ENCODE assay signal across 34 cellular contexts in the genomic region with DNA sequence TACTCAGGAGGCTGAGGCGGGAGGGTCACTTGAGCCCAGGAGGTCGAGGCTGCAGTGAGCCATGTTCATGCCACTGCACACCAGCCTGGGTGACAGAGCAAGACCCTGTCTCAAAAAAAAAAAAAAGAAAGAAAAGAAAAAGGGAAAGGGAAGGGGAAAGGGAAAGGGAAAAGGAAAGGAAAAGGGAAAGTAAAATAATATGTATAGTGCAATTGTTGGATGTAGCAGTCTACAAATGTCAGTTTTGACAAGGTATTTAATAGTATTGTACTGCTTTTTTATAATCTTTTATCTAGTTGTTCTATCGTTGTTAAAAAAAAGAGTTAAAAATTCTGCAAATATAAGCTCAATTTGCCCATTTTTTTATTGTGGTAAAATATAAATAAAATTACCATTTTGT.
DNase-seq lines count a peak whose midpoint lies in the region; ATAC-seq, FAIRE-seq and TF ChIP-seq lines count a peak whose summit lies in the region.
"Had no signal": no experiment of that assay in that cellular context is flagged by ENCODE, and none has a peak within 500 bp of the region (broad histone marks: within the 10 kb centered on the region; RNA-seq: fewer than 3 reads in every experiment).

No MANE protein-coding gene starts in this region.

- H4K20me1 ChIP-seq in HepG2 (ENCODE audit: insufficient read depth, low read length) (no peaks in the 10 kb centered on the region), K562 (replicated peaks; ENCODE audit: control insufficient read depth, insufficient read depth, low read length) (no peaks in the 10 kb centered on the region)
- H4K20me1 ChIP-seq: BLaER1; BLaER1 treated with 17β-estradiol and CSF1 and Interleukin-3, amounts not matched to agents 10 nM and 100 nM had no signal

- TF ChIP-seq POLR2A in HepG2 (IDR thresholded peaks at IDR 0.05; ENCODE audit: insufficient read depth in 1 of 2, low read depth in 2 of 2, low read length in 2 of 2) (no peak), right lobe of liver (IDR thresholded peaks at IDR 0.05) (no peak), K562 (conservative IDR thresholded peaks at IDR 0.05) (no peak)

- H3K36me3 ChIP-seq in HepG2 (replicated peaks in 1 of 2; ENCODE audit: control insufficient read depth in 1 of 2, insufficient read depth in 2 of 2, low read length in 2 of 2) (no peaks in the 10 kb centered on the region), right lobe of liver (no peaks in the 10 kb centered on the region), HEK293 (ENCODE audit: control insufficient read depth in 2 of 2, insufficient read depth in 1 of 2, low read length in 2 of 2) (no peaks in the 10 kb centered on the region; a peak in 1 of 3 replicates), K562 (ENCODE audit: control insufficient read depth, insufficient read depth, low read length) (no peaks in the 10 kb centered on the region), kidney (ENCODE audit: control insufficient read depth in 1 of 2, insufficient read depth in 2 of 2, low read length in 2 of 2) (no peaks in the 10 kb centered on the region)
- H3K36me3 ChIP-seq: BE2C; BLaER1; BLaER1 treated with 17β-estradiol and CSF1 and Interleukin-3, amounts not matched to agents 10 nM and 100 nM had no signal

- ATAC-seq in HepG2 (no peak), right lobe of liver (no peak), K562 (no peak), GM19035 (IDR thresholded peaks at IDR 0.05; ENCODE audit: unreplicated experiment) (no peak)
- ATAC-seq: A549; CD8-positive, alpha-beta T cell had no signal

- H3K27ac ChIP-seq in HepG2 (ENCODE audit: extremely low read length, insufficient read depth, low read length): no peak overlapping the region
- H3K27ac ChIP-seq in right lobe of liver: no peak overlapping the region
- H3K27ac ChIP-seq in HEK293 (ENCODE audit: extremely low read depth, low read depth, low read length): no peak overlapping the region
- no peak overlapping the region for H3K27ac ChIP-seq in K562 (ENCODE audit: extremely low read depth, low read depth, low read length)
- H3K27ac ChIP-seq in kidney (ENCODE audit: low read depth in 2 of 2, low read length in 2 of 2): no peak overlapping the region
- H3K27ac ChIP-seq: 22Rv1; A549; BLaER1; BLaER1 treated with 17β-estradiol and CSF1 and Interleukin-3, amounts not matched to agents 10 nM and 100 nM; C4-2B had no signal

- intact Hi-C loops in HepG2 (cut with micrococcal nuclease; ENCODE audit: unreplicated experiment) (no loop called here), right lobe of liver (cut with DNase I) (loop anchor here in 1 of 2 donors (10.0 kb wide), 1 partner anchor 66 kb away; the partner anchor contains the start of gene SLC2A13), K562 (cut with micrococcal nuclease) (no loop called here), kidney (cut with DNase I) (no loop called here)

- TF ChIP-seq CTCF in HepG2 (CRISPR knock-in tag; IDR thresholded peaks at IDR 0.05): no peak
- TF ChIP-seq CTCF in right lobe of liver (IDR thresholded peaks at IDR 0.05): no peak
- TF ChIP-seq CTCF in HEK293 (tag by site-specific recombination; IDR thresholded peaks at IDR 0.05): no peak
- no peak for TF ChIP-seq CTCF in K562 (IDR thresholded peaks at IDR 0.05 in 2 of 3, conservative IDR thresholded peaks at IDR 0.05 in 1 of 3; ENCODE audit: insufficient read depth in 2 of 3, low read depth in 1 of 3, low read length in 3 of 3)
- no peak for TF ChIP-seq CTCF in kidney (IDR thresholded peaks at IDR 0.05; ENCODE audit: borderline replicate concordance, extremely low read depth, insufficient read depth)

- H3K27me3 ChIP-seq in HepG2 (ENCODE audit: control insufficient read depth in 1 of 2, insufficient read depth in 2 of 2, low read length in 2 of 2): no peaks in the 10 kb centered on the region
- no peaks in the 10 kb centered on the region for H3K27me3 ChIP-seq in right lobe of liver
- no peaks in the 10 kb centered on the region for H3K27me3 ChIP-seq in K562 (ENCODE audit: control insufficient read depth in 2 of 2, insufficient read depth in 2 of 2, low read length in 2 of 2)
- H3K27me3 ChIP-seq: BE2C; BLaER1; BLaER1 treated with 17β-estradiol and CSF1 and Interleukin-3, amounts not matched to agents 10 nM and 100 nM had no signal

- no peaks in the 10 kb centered on the region for H3K79me2 ChIP-seq in HepG2 (ENCODE audit: insufficient read depth, low read length)
- no peaks in the 10 kb centered on the region for H3K79me2 ChIP-seq in K562 (ENCODE audit: control insufficient read depth, insufficient read depth, low read length)

- H3K4me1 ChIP-seq in HepG2 (ENCODE audit: insufficient read depth, low read length) (no peaks in the 10 kb centered on the region), right lobe of liver (no peaks in the 10 kb centered on the region), HEK293 (ENCODE audit: control insufficient read depth, insufficient read depth, low read length) (no peaks in the 10 kb centered on the region), K562 (replicated peaks in 1 of 2; ENCODE audit: control insufficient read depth in 2 of 2, insufficient read depth in 2 of 2, low read length in 2 of 2) (no peaks in the 10 kb centered on the region), kidney (ENCODE audit: control insufficient read depth in 1 of 2, insufficient read depth in 1 of 2, low read depth in 1 of 2, low read length in 2 of 2) (no peaks in the 10 kb centered on the region)
- H3K4me1 ChIP-seq: BE2C; BLaER1; BLaER1 treated with 17β-estradiol and CSF1 and Interleukin-3, amounts not matched to agents 10 nM and 100 nM; Caco-2 had no signal

- H2AFZ ChIP-seq in HepG2 (ENCODE audit: low read length): no peak overlapping the region
- H2AFZ ChIP-seq in K562 (ENCODE audit: low read depth, low read length): no peak overlapping the region

- H3K4me2 ChIP-seq in HepG2 (ENCODE audit: low read depth, low read length) (no peak overlapping the region), K562 (ENCODE audit: insufficient read depth, low read length) (no peak overlapping the region)
- H3K4me2 ChIP-seq: A549; BLaER1; BLaER1 treated with 17β-estradiol and CSF1 and Interleukin-3, amounts not matched to agents 10 nM and 100 nM had no signal

- H3K9me3 ChIP-seq in HepG2 (ENCODE audit: low read length): no peaks in the 10 kb centered on the region
- H3K9me3 ChIP-seq in right lobe of liver: no peaks in the 10 kb centered on the region
- H3K9me3 ChIP-seq in HEK293 (ENCODE audit: control insufficient read depth, insufficient read depth, low read depth, low read length): no peaks in the 10 kb centered on the region
- H3K9me3 ChIP-seq in K562 (replicated peaks; ENCODE audit: control insufficient read depth, insufficient read depth, low read depth, low read length): no peaks in the 10 kb centered on the region
- H3K9me3 ChIP-seq in kidney (ENCODE audit: control insufficient read depth in 1 of 2, low read length in 2 of 2): no peaks in the 10 kb centered on the region
- H3K9me3 ChIP-seq: A549; BE2C; BLaER1; BLaER1 treated with 17β-estradiol and CSF1 and Interleukin-3, amounts not matched to agents 10 nM and 100 nM; Caco-2 had no signal

- no peak overlapping the region for H3K9ac ChIP-seq in HepG2 (ENCODE audit: insufficient read depth, low read depth, low read length)
- no peak overlapping the region for H3K9ac ChIP-seq in K562 (ENCODE audit: insufficient read depth in 1 of 2, low read depth in 2 of 2, low read length in 2 of 2)
- H3K9ac ChIP-seq in kidney (ENCODE audit: low read length in 2 of 2): no peak overlapping the region
- H3K9ac ChIP-seq: BLaER1; BLaER1 treated with 17β-estradiol and CSF1 and Interleukin-3, amounts not matched to agents 10 nM and 100 nM had no signal

- BruUV-seq in HepG2 (replicated peaks; lab: Mats Ljungman, UMichigan): no TSS peak
- BruUV-seq in K562 (replicated peaks; lab: Mats Ljungman, UMichigan): no TSS peak

- 93% methylated on average over 3 of the region's 3 CpGs for WGBS in HepG2 (ENCODE audit: low lambda C conversion rate)
- 86% methylated on average over 3 of the region's 3 CpGs for WGBS in right lobe of liver (ENCODE audit: insufficient coverage, low coverage, low lambda C conversion rate, missing lambda C conversion rate)
- 75% methylated on average over 2 of the region's 3 CpGs for WGBS in K562 (ENCODE audit: insufficient coverage, low coverage, missing lambda C conversion rate)

- no peaks in the 10 kb centered on the region for H3K9me1 ChIP-seq in K562 (ENCODE audit: control insufficient read depth, insufficient read depth, low read length)

- in situ Hi-C loops in HepG2 (cut with HindIII; ENCODE audit: extremely low pct_ligation_motif_present, low pct_unique_long_range_greater_than_20kb): no loop called here
- in situ Hi-C loops in K562 (cut with MboI): no loop called here

- TF ChIP-seq EP300 in HepG2 (IDR thresholded peaks at IDR 0.05; ENCODE audit: low read depth in 2 of 2, low read length in 2 of 2) (no peak), HepG2 (CRISPR knock-in tag; IDR thresholded peaks at IDR 0.05; ENCODE audit: borderline replicate concordance) (no peak), K562 (IDR thresholded peaks at IDR 0.05; ENCODE audit: low read length) (no peak)

- H3K4me3 ChIP-seq in HepG2 (replicated peaks in 1 of 3; ENCODE audit: insufficient read depth in 1 of 3, low read depth in 2 of 3, low read length in 3 of 3) (no peak overlapping the region), right lobe of liver (no peak overlapping the region), HEK293 (ENCODE audit: low read depth, low read length) (no peak overlapping the region), K562 (no peak overlapping the region), kidney (ENCODE audit: low read length in 2 of 2) (no peak overlapping the region)
- H3K4me3 ChIP-seq: A549; BLaER1; BLaER1 treated with 17β-estradiol and CSF1 and Interleukin-3, amounts not matched to agents 10 nM and 100 nM had no signal

- TF ChIP-seq RAD21 in HepG2 (CRISPR knock-in tag; IDR thresholded peaks at IDR 0.05) (no peak), K562 (CRISPR knock-in tag; conservative IDR thresholded peaks at IDR 0.05 in 1 of 2, IDR thresholded peaks at IDR 0.05 in 1 of 2) (no peak)

- DNase-seq in HepG2 (ENCODE audit: low spot score) (no peak), right lobe of liver (no peak), K562 (ENCODE audit: extremely low read depth in 1 of 4, low spot score in 3 of 4) (no peak), kidney (no peak), CD1c-positive myeloid dendritic cell (ENCODE audit: extremely low spot score) (no peak), cerebellum (ENCODE audit: low spot score) (no peak)
- DNase-seq: 8988T; ACHN; AML-193; BE2C; C1 segment of cervical spinal cord; Caco-2; Calu3; CD4-positive, alpha-beta memory T cell; CD4-positive, alpha-beta T cell; CD4-positive, CD25-positive, alpha-beta regulatory T cell; CD8-positive, alpha-beta memory T cell; CD8-positive, alpha-beta T cell; COR-L47; DMS 273 treated with DMSO at 0.1 percent for 48 hours; DMS153; DMS53; DMS79; DMS79 treated with DMSO at 0.1 percent for 48 hours; DND-41; EL had no signal

- POLR2A ChIA-PET in HepG2 (lab: Yijun Ruan, JAX) (no interaction called here), HEK293 (lab: Yijun Ruan, JAX) (no interaction called here), K562 (lab: Yijun Ruan, JAX) (no interaction called here)

- FAIRE-seq in HepG2 (lab: Jason Lieb, UNC) (no peak), K562 (lab: Jason Lieb, UNC) (no peak), kidney (lab: Jason Lieb, UNC) (peak; percentile 13)
- FAIRE-seq: A549, D721Med had no signal

- CTCF ChIA-PET in HepG2 (lab: Yijun Ruan, JAX; ENCODE audit: low intra/inter-chr PET ratio, low total read pairs) (no interaction called here), HEK293 (lab: Yijun Ruan, JAX) (no interaction called here), K562 (lab: Yijun Ruan, JAX; ENCODE audit: low intra/inter-chr PET ratio) (no interaction called here)

Comparison
In these comparisons a context has a peak if more than half of its experiments do, and no peak if none do; other contexts are left out.
1. Of the 241 proteins assayed by ChIP-seq in both HepG2 and K562: peak only in HepG2: none; only in K562: PCBP2; in both: HNRNPK; in neither: 239.